In genomic region chr12:123382684-123383083, GRCh38 we compare ENCODE assay signal across 12 cellular contexts. TPM values are rescaled to one million over a fixed set of nuclear protein-coding genes. Genes with fewer than 3 reads are reported as not detected.
A peak's percentile ranks its signal among the peaks of the same experiment; 100 is the strongest.
DNase-seq lines count a peak whose midpoint lies in the region; ATAC-seq and TF ChIP-seq lines count a peak whose summit lies in the region.
"Had no signal": no experiment of that assay in that cellular context is flagged by ENCODE, and none has a peak within 500 bp of the region (broad histone marks: within the 10 kb centered on the region; RNA-seq: fewer than 3 reads in every experiment).

No MANE protein-coding gene starts in this region.

- H3K27ac Mint-ChIP-seq in activated T-helper 17 cell treated with anti-CD3 and anti-CD28 coated beads, Interleukin-2, amount 50 U/mL, for 72 hours: no peak overlapping the region
- H3K27ac Mint-ChIP-seq in naive thymus-derived CD4-positive, alpha-beta T cell: peak overlapping the region in 2 of 9 donors; percentile 26 to 51

- H3K9me3 Mint-ChIP-seq in activated T-helper 17 cell treated with anti-CD3 and anti-CD28 coated beads, Interleukin-2, amount 50 U/mL, for 72 hours: no peaks in the 10 kb centered on the region
- no peaks in the 10 kb centered on the region for H3K9me3 Mint-ChIP-seq in naive thymus-derived CD4-positive, alpha-beta T cell

- H3K27ac ChIP-seq in C4-2B (peak overlapping the region; percentile 87), GM23248 (no peak overlapping the region), transverse colon (peak overlapping the region in 1 of 4 donors; percentile 86), smooth muscle cell (ENCODE audit: low read depth) (no peak overlapping the region)
- no peak overlapping the region for H3K27ac ChIP-seq in naive thymus-derived CD4-positive, alpha-beta T cell (ENCODE audit: low read depth, low read length)

- H3K36me3 ChIP-seq in GM23248 (ENCODE audit: low read depth): no peaks in the 10 kb centered on the region
- H3K36me3 ChIP-seq in naive thymus-derived CD4-positive, alpha-beta T cell (ENCODE audit: control insufficient read depth in 2 of 3, insufficient read depth in 3 of 3, low read length in 3 of 3): no peaks in the 10 kb centered on the region
- H3K36me3 ChIP-seq in transverse colon: no peaks in the 10 kb centered on the region
- no peaks in the 10 kb centered on the region for H3K36me3 ChIP-seq in smooth muscle cell (ENCODE audit: low read depth)
- H3K36me3 ChIP-seq: heart left ventricle had no signal

- DNase-seq in GM23248: no peak
- DNase-seq in naive thymus-derived CD4-positive, alpha-beta T cell: no peak
- DNase-seq in transverse colon: no peak
- no peak for DNase-seq in NCI-H774 (lab: John Stamatoyannopoulos, UW)
- DNase-seq in HuH-7.5 (ENCODE audit: low spot score): no peak
- no peak for DNase-seq in smooth muscle cell (lab: John Stamatoyannopoulos, UW; ENCODE audit: unreplicated experiment)
- DNase-seq: NCI-H345; stimulated activated CD4-positive, alpha-beta T cell treated with anti-CD3 and anti-CD28 coated beads, Interleukin-4, amount 100 ng/mL, for 24 hours; T-helper 9 cell had no signal

- TF ChIP-seq EP300 in transverse colon (IDR thresholded peaks at IDR 0.05; ENCODE audit: low read depth): no peak

- WGBS in GM23248 (ENCODE audit: low coverage in 1 of 2, low lambda C conversion rate in 2 of 2, missing lambda C conversion rate in 2 of 2), 2 experiments: 86 to 88% methylated on average over 14 of the region's 14 CpGs
- 95% methylated on average over 14 of the region's 14 CpGs; no CpG with 5 or more reads in 1 of the 2 donors for WGBS in transverse colon (ENCODE audit: low coverage in 1 of 2), 2 donors
- WGBS in smooth muscle cell (ENCODE audit: low lambda C conversion rate): 97% methylated on average over 10 of the region's 14 CpGs

- H4K20me1 ChIP-seq in GM23248 (ENCODE audit: insufficient read depth) (no peaks in the 10 kb centered on the region), smooth muscle cell (ENCODE audit: low read depth) (no peaks in the 10 kb centered on the region)

- TF ChIP-seq CTCF in C4-2B (conservative IDR thresholded peaks at IDR 0.05): no peak
- no peak for TF ChIP-seq CTCF in transverse colon (IDR thresholded peaks at IDR 0.05)
- TF ChIP-seq CTCF in smooth muscle cell (IDR thresholded peaks at IDR 0.05; ENCODE audit: borderline replicate concordance, insufficient read depth, poor library complexity, severe bottlenecking): no peak

- peaks cover 10% of the 10 kb centered on the region for H3F3A ChIP-seq in GM23248 (ENCODE audit: insufficient read depth)
- H3F3A ChIP-seq in smooth muscle cell (ENCODE audit: low read depth): peaks cover 5% of the 10 kb centered on the region

- H3K4me1 Mint-ChIP-seq in activated T-helper 17 cell treated with anti-CD3 and anti-CD28 coated beads, Interleukin-2, amount 50 U/mL, for 72 hours: no peaks in the 10 kb centered on the region
- peaks cover 0 to 21% (median 16%) of the 10 kb centered on the region in 7 donors for H3K4me1 Mint-ChIP-seq in naive thymus-derived CD4-positive, alpha-beta T cell

- H3K4me1 ChIP-seq in GM23248 (ENCODE audit: insufficient read depth): peaks cover 6% of the 10 kb centered on the region
- H3K4me1 ChIP-seq in naive thymus-derived CD4-positive, alpha-beta T cell (ENCODE audit: control insufficient read depth in 2 of 2, insufficient read depth in 2 of 2, low read length in 2 of 2): peaks cover 2 to 6% of the 10 kb centered on the region in 2 donors
- H3K4me1 ChIP-seq in transverse colon: peaks cover 2 to 21% (median 8%) of the 10 kb centered on the region in 4 donors
- H3K4me1 ChIP-seq in smooth muscle cell (ENCODE audit: low read depth): no peaks in the 10 kb centered on the region

- intact Hi-C loops in naive thymus-derived CD4-positive, alpha-beta T cell (cut with micrococcal nuclease): loop anchor here (1.0 to 5.0 kb wide), 2 partner anchors 17 to 220 kb away; partner anchors contain the start of gene DDX55 (in 1 of the 2)
- intact Hi-C loops in transverse colon (cut with DNase I; ENCODE audit: low total_unique reads): no loop called here

- peak overlapping the region; percentile 82; the same call in 1 of the 2 replicates for H3K4me3 ChIP-seq in GM23248
- H3K4me3 ChIP-seq in naive thymus-derived CD4-positive, alpha-beta T cell (ENCODE audit: low read length): no peak overlapping the region
- H3K4me3 ChIP-seq in transverse colon: peak overlapping the region in 1 of 4 donors; percentile 77
- H3K4me3 ChIP-seq in smooth muscle cell: no peak overlapping the region

- H3K9me2 ChIP-seq in GM23248 (ENCODE audit: insufficient read depth): no peaks in the 10 kb centered on the region

- no peaks in the 10 kb centered on the region for H3K36me3 Mint-ChIP-seq in activated T-helper 17 cell treated with anti-CD3 and anti-CD28 coated beads, Interleukin-2, amount 50 U/mL, for 72 hours (ENCODE audit: low read depth)
- H3K36me3 Mint-ChIP-seq in naive thymus-derived CD4-positive, alpha-beta T cell: no peaks in the 10 kb centered on the region

- TF ChIP-seq POLR2A in transverse colon (IDR thresholded peaks at IDR 0.05): no peak

- H3K27me3 Mint-ChIP-seq in activated T-helper 17 cell treated with anti-CD3 and anti-CD28 coated beads, Interleukin-2, amount 50 U/mL, for 72 hours: no peaks in the 10 kb centered on the region
- H3K27me3 Mint-ChIP-seq in naive thymus-derived CD4-positive, alpha-beta T cell: no peaks in the 10 kb centered on the region

- POLR2A ChIA-PET in naive thymus-derived CD4-positive, alpha-beta T cell (lab: Charles Lee): interaction anchor here (1.3 kb wide), 1 partner anchor 150 kb away, joined by 5 read pairs; the partner anchor contains the start of genes MPHOSPH9 and MTRFR

- H3K9ac ChIP-seq in GM23248 (no peak overlapping the region), smooth muscle cell (ENCODE audit: low read depth) (no peak overlapping the region)

- CTCF ChIA-PET in naive thymus-derived CD4-positive, alpha-beta T cell (lab: Charles Lee): interaction anchor here (0.5 to 0.6 kb wide), 2 partner anchors 71 to 130 kb away, joined by 3 to 6 read pairs; no protein-coding TSS in a partner anchor

- no peaks in the 10 kb centered on the region for H3K9me3 ChIP-seq in GM23248 (ENCODE audit: low read depth)
- no peaks in the 10 kb centered on the region for H3K9me3 ChIP-seq in naive thymus-derived CD4-positive, alpha-beta T cell (ENCODE audit: control insufficient read depth in 2 of 3, low read length in 3 of 3)
- H3K9me3 ChIP-seq in transverse colon: no peaks in the 10 kb centered on the region
- H3K9me3 ChIP-seq in smooth muscle cell (replicated peaks; ENCODE audit: low read depth): no peaks in the 10 kb centered on the region
- H3K9me3 ChIP-seq: heart left ventricle had no signal

- peaks cover 35% of the 10 kb centered on the region for H3K79me2 ChIP-seq in GM23248 (ENCODE audit: insufficient read depth)
- peaks cover 31% of the 10 kb centered on the region for H3K79me2 ChIP-seq in smooth muscle cell (ENCODE audit: low read depth)

- H3K27me3 ChIP-seq in GM23248 (replicated peaks; ENCODE audit: insufficient read depth): no peaks in the 10 kb centered on the region
- no peaks in the 10 kb centered on the region for H3K27me3 ChIP-seq in naive thymus-derived CD4-positive, alpha-beta T cell (ENCODE audit: control insufficient read depth in 2 of 2, insufficient read depth in 2 of 2, low read length in 2 of 2)
- no peaks in the 10 kb centered on the region for H3K27me3 ChIP-seq in transverse colon
- no peaks in the 10 kb centered on the region for H3K27me3 ChIP-seq in smooth muscle cell (ENCODE audit: low read depth)
- H3K27me3 ChIP-seq: heart left ventricle had no signal

- no peak for ATAC-seq in activated T-helper 17 cell treated with anti-CD3 and anti-CD28 coated beads, Interleukin-2, amount 50 U/mL, for 72 hours (replicated peaks)
- ATAC-seq in naive thymus-derived CD4-positive, alpha-beta T cell: no peak

- peak overlapping the region; percentile 89 for H3K4me3 Mint-ChIP-seq in activated T-helper 17 cell treated with anti-CD3 and anti-CD28 coated beads, Interleukin-2, amount 50 U/mL, for 72 hours
- peak overlapping the region in 8 of 10 donors; percentile 31 to 90 (median 52) for H3K4me3 Mint-ChIP-seq in naive thymus-derived CD4-positive, alpha-beta T cell

- in situ Hi-C loops in GM23248 (cut with MboI): no loop called here
- in situ Hi-C loops in transverse colon (cut with MboI; ENCODE audit: low pct_ligation_motif_present in 1 of 4, low pct_unique_long_range_greater_than_20kb in 1 of 4, low sequenced_read_pairs in 3 of 4): no loop called here

- H2AFZ ChIP-seq in GM23248: no peak overlapping the region
- H2AFZ ChIP-seq in smooth muscle cell (ENCODE audit: low read depth): no peak overlapping the region

- H3K4me2 ChIP-seq in GM23248 (ENCODE audit: unreplicated experiment) (no peak overlapping the region), smooth muscle cell (no peak overlapping the region)

RNA-seq across cellular contexts. Expression of gene KMT5A, which starts 1.2 kb away (rescaled TPM):
- total RNA-seq in GM23248 (2014; rRNA removed; shearing (Covaris generic)): 53.6 and 78.6 TPM in 2 replicates
- polyA plus RNA-seq in GM23248 (2016; fragmentation: Nextera tagmentation; extraction: Ambion mirVana): 20.6 and 21.3 TPM in 2 replicates
- total RNA-seq in activated T-helper 17 cell treated with anti-CD3 and anti-CD28 coated beads, Interleukin-2, amount 50 U/mL, for 72 hours: 10 to 100 TPM; 48.9 to 67.2 TPM
- total RNA-seq in naive thymus-derived CD4-positive, alpha-beta T cell: 10 to 100 TPM; 24.4 to 57.4 (median 28.3) TPM
- 1 to 10 TPM; 1.4 to 3.1 TPM for polyA plus RNA-seq in naive thymus-derived CD4-positive, alpha-beta T cell
- 10 to 100 TPM; 32.9 to 43.8 (median 34.4) TPM for total RNA-seq in transverse colon
- total RNA-seq in smooth muscle cell: 19.9 and 23.8 TPM in 2 replicates
- 15.4 and 17.9 TPM in 2 replicates for polyA plus RNA-seq in smooth muscle cell

RNA-seq across cellular contexts. Expression of gene SBNO1, which starts 18.0 kb away (rescaled TPM):
- 17.6 and 19.1 TPM in 2 replicates for total RNA-seq in GM23248 (2014; rRNA removed; shearing (Covaris generic))
- 22.4 and 23.6 TPM in 2 replicates for polyA plus RNA-seq in GM23248 (2016; fragmentation: Nextera tagmentation; extraction: Ambion mirVana)
- 10 to 100 TPM; 59.8 to 64.0 TPM for total RNA-seq in activated T-helper 17 cell treated with anti-CD3 and anti-CD28 coated beads, Interleukin-2, amount 50 U/mL, for 72 hours
- 10 to 100 TPM; 30.1 to 49.9 (median 43.7) TPM for total RNA-seq in naive thymus-derived CD4-positive, alpha-beta T cell
- polyA plus RNA-seq in naive thymus-derived CD4-positive, alpha-beta T cell: 10 to 100 TPM; 31.6 to 34.0 TPM
- total RNA-seq in transverse colon: 10 to 100 TPM; 14.6 to 26.9 (median 23.8) TPM
- total RNA-seq in smooth muscle cell: 24.5 and 28.9 TPM in 2 replicates
- 14.6 and 15.5 TPM in 2 replicates for polyA plus RNA-seq in smooth muscle cell

RNA-seq across cellular contexts. Expression of gene RILPL2, which starts 53.8 kb away (rescaled TPM):
- 2.5 and 2.8 TPM in 2 replicates for total RNA-seq in GM23248 (2014; rRNA removed; shearing (Covaris generic))
- polyA plus RNA-seq in GM23248 (2016; fragmentation: Nextera tagmentation; extraction: Ambion mirVana) (4.1 and 4.4 TPM in 2 replicates), smooth muscle cell (2.2 TPM in 2 replicates)
- total RNA-seq in activated T-helper 17 cell treated with anti-CD3 and anti-CD28 coated beads, Interleukin-2, amount 50 U/mL, for 72 hours: 10 to 100 TPM; 12.3 to 12.6 TPM
- total RNA-seq in naive thymus-derived CD4-positive, alpha-beta T cell: 10 to 100 TPM in 1 of 5 experiments, 1 to 10 TPM in 4; 4.3 to 12.8 (median 5.6) TPM
- polyA plus RNA-seq in naive thymus-derived CD4-positive, alpha-beta T cell: 1 to 10 TPM; 5.5 to 5.6 TPM
- total RNA-seq in transverse colon (1 to 10 TPM in 3 of 4 donors, under 1 TPM in 1; 0.60 to 2.7 (median 1.4) TPM), smooth muscle cell (0.31 and 0.85 TPM in 2 replicates)
